ENCODE assay signal across 11 cellular contexts in the genomic region with DNA sequence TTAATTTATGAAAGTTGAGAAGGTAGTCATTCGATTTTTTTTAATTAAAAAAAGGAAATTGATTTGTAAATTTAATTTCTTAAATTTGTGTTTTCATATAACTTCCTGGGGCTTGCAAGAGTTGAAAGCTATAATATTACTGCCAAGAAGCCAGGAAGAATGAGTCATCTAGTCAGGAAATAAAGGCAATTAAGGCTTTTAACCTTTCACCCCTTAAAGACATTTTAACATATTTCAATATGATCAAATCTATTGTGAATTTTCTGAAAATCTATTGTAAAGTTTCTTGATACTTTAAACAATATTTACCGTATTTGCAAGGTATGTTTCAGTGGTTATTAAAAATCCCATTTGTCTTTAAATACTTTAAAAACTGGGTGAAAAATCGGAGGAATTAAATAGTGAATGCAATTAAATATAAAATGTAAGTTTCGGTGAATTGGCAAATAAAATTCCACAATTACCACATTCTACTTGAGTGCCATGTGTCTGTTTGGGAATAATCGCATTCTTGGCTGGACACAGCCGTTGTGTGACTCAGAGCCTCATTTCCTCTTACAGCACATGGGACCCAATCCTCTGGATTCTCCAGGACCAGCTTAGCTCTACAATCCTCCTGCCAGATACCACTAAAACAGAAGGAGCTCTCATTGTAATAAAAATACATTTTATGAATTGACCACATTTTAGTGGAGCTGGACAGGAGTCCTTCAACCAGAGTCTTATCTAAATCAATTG.
DNase-seq lines count a peak whose midpoint lies in the region; ATAC-seq and TF ChIP-seq lines count a peak whose summit lies in the region.
"Had no signal": no experiment of that assay in that cellular context is flagged by ENCODE, and none has a peak within 500 bp of the region (broad histone marks: within the 10 kb centered on the region; RNA-seq: fewer than 3 reads in every experiment).

No MANE protein-coding gene starts in this region.

- ATAC-seq in esophagus mucosa: peak; percentile 53
- no peak for ATAC-seq in GM21825 (IDR thresholded peaks at IDR 0.05; ENCODE audit: unreplicated experiment)

- no peak overlapping the region for H3K4me3 ChIP-seq in HFF-Myc (replicated peaks; ENCODE audit: low read depth, low read length)
- peak overlapping the region; percentile 5 for H3K4me3 ChIP-seq in retinal pigment epithelial cell (ENCODE audit: low read length)
- H3K4me3 ChIP-seq: SK-N-MC had no signal

- TF ChIP-seq CTCF in HFF-Myc (IDR thresholded peaks at IDR 0.05; ENCODE audit: low read depth, low read length, missing control alignments) (no peak), retinal pigment epithelial cell (conservative IDR thresholded peaks at IDR 0.05; ENCODE audit: low read depth, low read length) (no peak)

- peak; percentile 85 for DNase-seq in HFF-Myc (ENCODE audit: extremely low read depth, low read depth)
- peak; percentile 51 for DNase-seq in RKO (ENCODE audit: low spot score)
- peak; percentile 99 for DNase-seq in retinal pigment epithelial cell (ENCODE audit: low read depth)
- no peak for DNase-seq in NCI-H1048 (lab: John Stamatoyannopoulos, UW)
- DNase-seq in mesenteric fat pad (ENCODE audit: low spot score): no peak
- DNase-seq: activated naive CD4-positive, alpha-beta T cell treated with anti-CD3 and anti-CD28 coated beads, Interleukin-2, amount 50 U/mL, for 16 hours; NCI-H2081 treated with DMSO at 0.1 percent for 48 hours; posterior cingulate gyrus had no signal

Comparison
In these comparisons a context has a peak if more than half of its experiments do, and no peak if none do; other contexts are left out.
1. DNase-seq: peak in HFF-Myc (single experiment), RKO (single experiment) and retinal pigment epithelial cell (single experiment); none in NCI-H1048 (single experiment) and mesenteric fat pad (single experiment).